In genomic region chr18:37481058-37481457, GRCh38 we compare ENCODE assay signal across 19 cellular contexts.
A peak's percentile ranks its signal among the peaks of the same experiment; 100 is the strongest.
DNase-seq lines count a peak whose midpoint lies in the region; ATAC-seq, FAIRE-seq and TF ChIP-seq lines count a peak whose summit lies in the region.
"Had no signal": no experiment of that assay in that cellular context is flagged by ENCODE, and none has a peak within 500 bp of the region (broad histone marks: within the 10 kb centered on the region; RNA-seq: fewer than 3 reads in every experiment).

No MANE protein-coding gene starts in this region.

- H3K27me3 ChIP-seq in HCT116 (ENCODE audit: insufficient read depth, low read length) (peaks cover 4% of the 10 kb centered on the region; the same call in 1 of the 2 replicates), bronchial epithelial cell (ENCODE audit: control insufficient read depth, insufficient read depth, low read length) (peaks cover 2% of the 10 kb centered on the region), lower lobe of right lung (ENCODE audit: low read depth) (peaks cover 24% of the 10 kb centered on the region)

- no peak for TF ChIP-seq POLR2A in HCT116 (IDR thresholded peaks at IDR 0.05; ENCODE audit: borderline replicate concordance, extremely low read depth, insufficient read depth, insufficient read length)

- no peak for TF ChIP-seq RAD21 in HCT116 (IDR thresholded peaks at IDR 0.05; ENCODE audit: low read depth)

- BruUV-seq in HCT116 (replicated peaks; lab: Mats Ljungman, UMichigan), result no TSS peak

- ATAC-seq in HCT116, result no peak
- ATAC-seq in lower lobe of right lung, result no peak

- no peak overlapping the region for H3K9ac ChIP-seq in HCT116 (ENCODE audit: low read length)

- RAD21 ChIA-PET in HCT116 (lab: Charles Lee; ENCODE audit: low non-redundant PET in 1 of 2, low total read pairs in 2 of 2, uncharacterized antibody in 2 of 2, unreplicated experiment in 2 of 2), result no interaction called here

- no peaks in the 10 kb centered on the region for H4K20me1 ChIP-seq in HCT116 (ENCODE audit: insufficient read depth)

- no peak overlapping the region for H2AFZ ChIP-seq in HCT116 (ENCODE audit: low read depth, low read length, poor library complexity, severe bottlenecking)

- DNase-seq in COLO668 (lab: John Stamatoyannopoulos, UW; ENCODE audit: unreplicated experiment) (peak; percentile 14), HCT116 (ENCODE audit: low read depth, low spot score) (no peak), bronchial epithelial cell (ENCODE audit: low read depth) (no peak), kidney tubule cell (ENCODE audit: low spot score) (peak; percentile 90), ureter (ENCODE audit: low spot score) (no peak), lower lobe of right lung (no peak)
- DNase-seq in stimulated activated CD8-positive, alpha-beta memory T cell treated with anti-CD3 and anti-CD28 coated beads, Interleukin-4, amount 100 ng/mL, for 48 hours, result no peak
- DNase-seq: AML-193; DND-41; GDM1; HFFc6; KG1; NCI-H1048; NCI-H1694 treated with DMSO at 0.1 percent for 48 hours; NCI-H524 treated with DMSO at 0.1 percent for 48 hours; NK-92 treated with Interleukin-12 subunit alpha and Interleukin-12 subunit beta, amount 100 ng/mL, for 24 hours; OCI-M1 had no signal

- peaks cover 0 to 17% of the 10 kb centered on the region in 2 experiments; a peak in 2 of 4 replicates for H3K4me1 ChIP-seq in HCT116 (ENCODE audit: control insufficient read depth in 1 of 2, insufficient read depth in 2 of 2, low read length in 2 of 2)
- no peaks in the 10 kb centered on the region for H3K4me1 ChIP-seq in lower lobe of right lung

- H3K9me2 ChIP-seq in HCT116 (ENCODE audit: insufficient read depth), result no peaks in the 10 kb centered on the region

- no peaks in the 10 kb centered on the region for H3K79me2 ChIP-seq in HCT116 (ENCODE audit: insufficient read depth, low read length)

- peak; percentile 73 for FAIRE-seq in bronchial epithelial cell (lab: Jason Lieb, UNC)
- FAIRE-seq: GM19239 had no signal

- H3K9me3 ChIP-seq in HCT116 (ENCODE audit: control insufficient read depth in 1 of 2, insufficient read depth in 1 of 2, low read depth in 1 of 2, low read length in 2 of 2), result no peaks in the 10 kb centered on the region
- H3K9me3 ChIP-seq in lower lobe of right lung, result no peaks in the 10 kb centered on the region

- H3K36me3 ChIP-seq in HCT116 (ENCODE audit: control insufficient read depth in 1 of 2, insufficient read depth in 2 of 2, low read length in 2 of 2), result no peaks in the 10 kb centered on the region
- no peaks in the 10 kb centered on the region for H3K36me3 ChIP-seq in bronchial epithelial cell (ENCODE audit: control insufficient read depth, insufficient read depth, low read length)
- no peaks in the 10 kb centered on the region for H3K36me3 ChIP-seq in lower lobe of right lung

- H3K27ac ChIP-seq in HCT116 (ENCODE audit: low read depth, low read length) (no peak overlapping the region), lower lobe of right lung (no peak overlapping the region)
- H3K27ac ChIP-seq: RWPE1 had no signal

- POLR2A ChIA-PET in HCT116 (lab: Charles Lee), result no interaction called here

- H3K4me3 ChIP-seq in HCT116 (replicated peaks in 1 of 2; ENCODE audit: low read depth in 1 of 2, low read length in 2 of 2), result no peak overlapping the region
- H3K4me3 ChIP-seq in bronchial epithelial cell (ENCODE audit: low read depth, low read length), result no peak overlapping the region
- H3K4me3 ChIP-seq in lower lobe of right lung, result no peak overlapping the region

- CTCF ChIA-PET in HCT116 (lab: Charles Lee), result no interaction called here

- H3K4me2 ChIP-seq in HCT116 (ENCODE audit: low read length), result peak overlapping the region; percentile 36; the same call in 1 of the 2 replicates

- TF ChIP-seq CTCF in HCT116 (IDR thresholded peaks at IDR 0.05 in 2 of 3, conservative IDR thresholded peaks at IDR 0.05 in 1 of 3; ENCODE audit: borderline replicate concordance in 1 of 3, insufficient read depth in 1 of 3, low read depth in 2 of 3, low read length in 2 of 3) (no peak), bronchial epithelial cell (IDR thresholded peaks at IDR 0.05; ENCODE audit: insufficient read depth, low read length, severe bottlenecking) (no peak), lower lobe of right lung (IDR thresholded peaks at IDR 0.05) (no peak)

- intact Hi-C loops in HCT116 (cut with micrococcal nuclease) (no loop called here), lower lobe of right lung (cut with DNase I) (no loop called here)

TF ChIP-seq in HCT116, 20 proteins besides CTCF, POLR2A, EP300 and RAD21:
- TF ChIP-seq EZH2phosphoT487 (IDR thresholded peaks at IDR 0.05; ENCODE audit: borderline replicate concordance), result no peak
- TF ChIP-seq SP1 (IDR thresholded peaks at IDR 0.05; ENCODE audit: low read depth), result no peak
TF ChIP-seq in HCT116: peak in this region for 0.

Comparison
In these comparisons a context has a peak if more than half of its experiments do, and no peak if none do; other contexts are left out.
1. DNase-seq: peak in COLO668 (single experiment) and kidney tubule cell (single experiment); none in HCT116 (single experiment), bronchial epithelial cell (single experiment), ureter (single experiment), lower lobe of right lung (single experiment) and stimulated activated CD8-positive, alpha-beta memory T cell treated with anti-CD3 and anti-CD28 coated beads, Interleukin-4, amount 100 ng/mL, for 48 hours (single experiment).